ENCODE assay signal across 9 cellular contexts in genomic region chr12:124767075-124767821, GRCh38.
A peak's percentile ranks its signal among the peaks of the same experiment; 100 is the strongest.
DNase-seq lines count a peak whose midpoint lies in the region; ATAC-seq, FAIRE-seq and TF ChIP-seq lines count a peak whose summit lies in the region.
"Had no signal": no experiment of that assay in that cellular context is flagged by ENCODE, and none has a peak within 500 bp of the region (broad histone marks: within the 10 kb centered on the region; RNA-seq: fewer than 3 reads in every experiment).

No MANE protein-coding gene starts in this region.

- H3K27me3 ChIP-seq in Peyer's patch = no peaks in the 10 kb centered on the region
- H3K27me3 ChIP-seq in foreskin keratinocyte = peaks cover 2% of the 10 kb centered on the region
- H3K27me3 ChIP-seq in tibial artery = peaks cover 0 to 4% of the 10 kb centered on the region in 2 donors

- H3K27ac ChIP-seq in Peyer's patch = peak overlapping the region in 1 of 4 donors; percentile 5
- no peak overlapping the region for H3K27ac ChIP-seq in foreskin keratinocyte
- H3K27ac ChIP-seq in tibial artery = peak overlapping the region in 1 of 2 donors; percentile 68

- H3K27me3 Mint-ChIP-seq in osteocyte (ENCODE audit: unreplicated experiment) = no peaks in the 10 kb centered on the region

- intact Hi-C loops in tibial artery (cut with DNase I; ENCODE audit: low total_unique reads) = loop anchor here (5.0 to 10.0 kb wide), 2 partner anchors 200 to 382 kb away; partner anchors contain the start of gene NCOR2

- H3K9me3 ChIP-seq in Peyer's patch = peaks cover 0 to 9% (median 4%) of the 10 kb centered on the region in 4 donors
- H3K9me3 ChIP-seq in tibial artery = peaks cover 0 to 13% (median 0%) of the 10 kb centered on the region in 3 donors

- DNase-seq in D341Med (ENCODE audit: low spot score) (peak; percentile 94), HTR-8/SVneo (ENCODE audit: insufficient read length, low spot score) (peak; percentile 80), Peyer's patch (peak; percentile 71 to 90 (median 86)), foreskin keratinocyte (peak in 1 of 2 donors; percentile 30), osteocyte (ENCODE audit: extremely low spot score, unreplicated experiment) (peak; percentile 94), tibial artery (peak; percentile 66 to 87)
- DNase-seq in activated T-helper 1 cell treated with anti-CD3 and anti-CD28 coated beads, Interleukin-2, amount 50 U/mL, for 16 hours (ENCODE audit: low read depth in 1 of 2, low spot score in 1 of 2) = peak; percentile 74 to 77

- H3K4me3 ChIP-seq in Peyer's patch = no peak overlapping the region
- H3K4me3 ChIP-seq in tibial artery = no peak overlapping the region

- no peaks in the 10 kb centered on the region for H3K36me3 Mint-ChIP-seq in osteocyte (ENCODE audit: unreplicated experiment)

- no peaks in the 10 kb centered on the region for H3K36me3 ChIP-seq in Peyer's patch
- H3K36me3 ChIP-seq in tibial artery = no peaks in the 10 kb centered on the region

- H3K9me3 Mint-ChIP-seq in osteocyte (ENCODE audit: unreplicated experiment) = peaks cover 6% of the 10 kb centered on the region

- H3K4me1 ChIP-seq in Peyer's patch (peaks cover 0 to 23% (median 3%) of the 10 kb centered on the region in 4 donors), foreskin keratinocyte (no peaks in the 10 kb centered on the region), tibial artery (peaks cover 8 to 56% (median 47%) of the 10 kb centered on the region in 4 donors)

- FAIRE-seq in HTR-8/SVneo (lab: Jason Lieb, UNC) = no peak
- FAIRE-seq: colon had no signal

- TF ChIP-seq POLR2A in Peyer's patch (IDR thresholded peaks at IDR 0.05) = no peak

- ATAC-seq in GM19468 (IDR thresholded peaks at IDR 0.05; ENCODE audit: extremely low read depth, unreplicated experiment) (peak; percentile 70), foreskin keratinocyte (peak; percentile 67)

- H3K4me3 Mint-ChIP-seq in osteocyte (ENCODE audit: unreplicated experiment) = no peak overlapping the region

- H3K4me1 Mint-ChIP-seq in osteocyte (ENCODE audit: unreplicated experiment) = peaks cover 80% of the 10 kb centered on the region

- peak overlapping the region; percentile 89 for H3K27ac Mint-ChIP-seq in osteocyte (ENCODE audit: unreplicated experiment)

- TF ChIP-seq CTCF in Peyer's patch (IDR thresholded peaks at IDR 0.05) (peak; percentile 95 to 99 (median 98)), foreskin keratinocyte (conservative IDR thresholded peaks at IDR 0.05) (peak; percentile 96), osteocyte (IDR thresholded peaks at IDR 0.05) (peak; percentile 99), tibial artery (IDR thresholded peaks at IDR 0.05) (peak; percentile 99)
